In genomic region chr22:19431641-19432091, GRCh38 we compare ENCODE assay signal across 1 cellular context.
TF ChIP-seq lines count a peak whose summit lies in the region.

TSS of gene HIRA (minus strand) at chr22:19431733. CDS start at chr22:19431476, 257 bp downstream.

TF ChIP-seq in HepG2, 621 proteins besides CTCF, POLR2A, EP300 and RAD21 (continued from another document and continues in another):
- TF ChIP-seq NFE2L2 (IDR thresholded peaks at IDR 0.05; ENCODE audit: low read length) = no peak
- no peak for TF ChIP-seq ZFP62 (CRISPR knock-in tag; IDR thresholded peaks at IDR 0.05)
- TF ChIP-seq RERE (CRISPR knock-in tag; IDR thresholded peaks at IDR 0.05; ENCODE audit: low read depth) = no peak
- no peak for TF ChIP-seq SRSF4 (IDR thresholded peaks at IDR 0.05; ENCODE audit: low read depth, low read length, poor library complexity, severe bottlenecking)
- TF ChIP-seq GPBP1L1 (CRISPR knock-in tag; IDR thresholded peaks at IDR 0.05) = no peak
- no peak for TF ChIP-seq NFKB2 (CRISPR knock-in tag; IDR thresholded peaks at IDR 0.05; ENCODE audit: borderline replicate concordance)
- no peak for TF ChIP-seq ZNF597 (CRISPR knock-in tag; IDR thresholded peaks at IDR 0.05)
- no peak for TF ChIP-seq ZNF513 (CRISPR knock-in tag; conservative IDR thresholded peaks at IDR 0.05)
- TF ChIP-seq ZNF235 (CRISPR knock-in tag; IDR thresholded peaks at IDR 0.05; ENCODE audit: borderline replicate concordance) = no peak
- peak; percentile 24; the same call in 1 of the 2 replicates for TF ChIP-seq ELF1 (CRISPR knock-in tag; IDR thresholded peaks at IDR 0.05)
- TF ChIP-seq TSC22D2 (CRISPR knock-in tag; IDR thresholded peaks at IDR 0.05; ENCODE audit: borderline replicate concordance) = no peak
- TF ChIP-seq FOXO4 (CRISPR knock-in tag; conservative IDR thresholded peaks at IDR 0.05) = no peak
- TF ChIP-seq MAFK (conservative IDR thresholded peaks at IDR 0.05 in 1 of 2, IDR thresholded peaks at IDR 0.05 in 1 of 2; ENCODE audit: low read length in 2 of 2) = no peak
- no peak for TF ChIP-seq ZMYM2 (CRISPR knock-in tag; IDR thresholded peaks at IDR 0.05)
- no peak for TF ChIP-seq ZNF292 (CRISPR knock-in tag; IDR thresholded peaks at IDR 0.05; ENCODE audit: borderline replicate concordance, low read depth)
- peak; percentile 62; the same call in 1 of the 2 replicates for TF ChIP-seq SPEN (CRISPR knock-in tag; IDR thresholded peaks at IDR 0.05; ENCODE audit: low read depth)
- no peak for TF ChIP-seq PITX1 (CRISPR knock-in tag; IDR thresholded peaks at IDR 0.05)
- TF ChIP-seq ZNF816 (CRISPR knock-in tag; IDR thresholded peaks at IDR 0.05; ENCODE audit: borderline replicate concordance) = no peak
- no peak for TF ChIP-seq ZNF329 (CRISPR knock-in tag; IDR thresholded peaks at IDR 0.05; ENCODE audit: low read depth)
- TF ChIP-seq RAD51 (IDR thresholded peaks at IDR 0.05; ENCODE audit: borderline replicate concordance) = no peak
- no peak for TF ChIP-seq YEATS4 (CRISPR knock-in tag; IDR thresholded peaks at IDR 0.05; ENCODE audit: borderline replicate concordance)
- TF ChIP-seq ATF5 (CRISPR knock-in tag; IDR thresholded peaks at IDR 0.05; ENCODE audit: low read depth) = no peak
- TF ChIP-seq MAX (IDR thresholded peaks at IDR 0.05) = no peak; the same call in 1 of the 2 replicates
- TF ChIP-seq ZNF746 (CRISPR knock-in tag; IDR thresholded peaks at IDR 0.05) = no peak
- no peak for TF ChIP-seq ZBTB46 (CRISPR knock-in tag; IDR thresholded peaks at IDR 0.05; ENCODE audit: borderline replicate concordance)
- TF ChIP-seq EZH2 (conservative IDR thresholded peaks at IDR 0.05; ENCODE audit: low read depth, low read length) = no peak
- TF ChIP-seq ZNF607 (CRISPR knock-in tag; IDR thresholded peaks at IDR 0.05; ENCODE audit: borderline replicate concordance) = no peak
- TF ChIP-seq ZKSCAN5 (CRISPR knock-in tag; IDR thresholded peaks at IDR 0.05) = no peak
- TF ChIP-seq SNRNP70 (IDR thresholded peaks at IDR 0.05; ENCODE audit: low read depth, low read length) = no peak
- TF ChIP-seq ZNF333 (CRISPR knock-in tag; IDR thresholded peaks at IDR 0.05; ENCODE audit: borderline replicate concordance) = no peak
- TF ChIP-seq JUN (CRISPR knock-in tag; IDR thresholded peaks at IDR 0.05) = no peak
- TF ChIP-seq ZNF562 (CRISPR knock-in tag; IDR thresholded peaks at IDR 0.05; ENCODE audit: borderline replicate concordance) = no peak
- peak; percentile 71 for TF ChIP-seq ZNF18 (CRISPR knock-in tag; IDR thresholded peaks at IDR 0.05; ENCODE audit: insufficient replicate concordance)
- TF ChIP-seq CREB1 (IDR thresholded peaks at IDR 0.05) = no peak
- no peak for TF ChIP-seq CREB1 (CRISPR knock-in tag; IDR thresholded peaks at IDR 0.05)
- TF ChIP-seq E2F5 (CRISPR knock-in tag; conservative IDR thresholded peaks at IDR 0.05) = peak; percentile 51; the same call in 1 of the 2 replicates
- TF ChIP-seq ZNF790 (CRISPR knock-in tag; IDR thresholded peaks at IDR 0.05; ENCODE audit: borderline replicate concordance) = no peak
- TF ChIP-seq REST (IDR thresholded peaks at IDR 0.05; ENCODE audit: borderline replicate concordance in 1 of 2, low read depth in 1 of 2, low read length in 2 of 2) = no peak
- no peak for TF ChIP-seq SMAD1 (CRISPR knock-in tag; IDR thresholded peaks at IDR 0.05; ENCODE audit: borderline replicate concordance, low read depth)
- TF ChIP-seq KAT7 (CRISPR knock-in tag; IDR thresholded peaks at IDR 0.05; ENCODE audit: borderline replicate concordance) = no peak
- TF ChIP-seq NR2C2 (CRISPR knock-in tag; IDR thresholded peaks at IDR 0.05; ENCODE audit: borderline replicate concordance) = no peak; the same call in 1 of the 2 replicates
- 0 out of 2 replicates have a peak, but pooled peaks have one; percentile 17 for TF ChIP-seq REL (CRISPR knock-in tag; conservative IDR thresholded peaks at IDR 0.05)
- no peak for TF ChIP-seq ZNF879 (CRISPR knock-in tag; IDR thresholded peaks at IDR 0.05)
